In the genomic region with DNA sequence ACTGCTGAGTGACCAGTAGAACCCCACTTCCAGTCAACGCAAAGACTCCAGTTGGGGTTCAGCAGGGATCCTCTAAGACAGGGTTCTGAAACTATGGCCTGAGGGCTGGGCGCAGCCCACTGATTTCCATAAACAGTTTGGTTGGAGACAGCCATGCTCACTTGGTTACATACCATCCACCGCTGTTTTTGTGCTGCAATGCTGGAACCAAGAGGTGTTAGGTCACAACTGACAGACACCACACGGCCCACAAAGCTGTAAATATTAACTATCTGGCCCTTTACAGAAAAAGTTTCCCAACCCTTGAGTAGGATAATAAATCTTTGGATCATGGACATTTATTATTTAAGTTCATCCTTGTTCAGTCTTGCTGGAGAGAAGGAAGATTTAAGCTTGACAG, we compare ENCODE assay signal across 11 cellular contexts. TPM values are rescaled to one million over a fixed set of nuclear protein-coding genes. Genes with fewer than 3 reads are reported as not detected.
A peak's percentile ranks its signal among the peaks of the same experiment; 100 is the strongest.
DNase-seq lines count a peak whose midpoint lies in the region; ATAC-seq lines count a peak whose summit lies in the region.
"Had no signal": no experiment of that assay in that cellular context is flagged by ENCODE, and none has a peak within 500 bp of the region (broad histone marks: within the 10 kb centered on the region; RNA-seq: fewer than 3 reads in every experiment).

No MANE protein-coding gene starts in this region.

- no peak overlapping the region for H3K27ac Mint-ChIP-seq in activated CD4-positive, alpha-beta memory T cell treated with anti-CD3 and anti-CD28 coated beads for 36 hours
- H3K27ac Mint-ChIP-seq: endodermal cell, GM23338 had no signal

- DNase-seq in activated naive CD4-positive, alpha-beta T cell treated with Interleukin-2 at 50 U/mL for 16 hours: peak; percentile 45
- DNase-seq in activated naive CD4-positive, alpha-beta T cell treated with anti-CD3 and anti-CD28 coated beads, Interleukin-2, amount 50 U/mL, for 16 hours: no peak
- DNase-seq in activated CD4-positive, alpha-beta memory T cell treated with anti-CD3 and anti-CD28 coated beads for 36 hours: peak; percentile 41
- DNase-seq in stimulated activated naive CD8-positive, alpha-beta T cell treated with anti-CD3 and anti-CD28 coated beads, Interleukin-15, Interleukin-2, amounts not matched to agents 100 U/mL and 50 U/mL, for 24 hours: no peak
- DNase-seq in cerebellar nuclear complex (lab: John Stamatoyannopoulos, UW) (no peak), NK-92 (lab: John Stamatoyannopoulos, UW; ENCODE audit: unreplicated experiment) (no peak), NCI-H1048 (lab: John Stamatoyannopoulos, UW) (no peak)
- DNase-seq: endodermal cell, NCI-H1694 had no signal

- intact Hi-C loops in activated CD4-positive, alpha-beta memory T cell treated with anti-CD3 and anti-CD28 coated beads for 36 hours (cut with micrococcal nuclease): loop anchor here (5.0 to 10.0 kb wide), 3 partner anchors 251 to 1241 kb away; a partner anchor contains a TSS

- peak; percentile 36 for ATAC-seq in HG02763 (IDR thresholded peaks at IDR 0.05; ENCODE audit: unreplicated experiment)
- ATAC-seq in stimulated activated naive CD8-positive, alpha-beta T cell treated with anti-CD3 and anti-CD28 coated beads, Interleukin-15, Interleukin-2, amounts not matched to agents 100 U/mL and 50 U/mL, for 24 hours: peak; percentile 36
- ATAC-seq: GM23338 had no signal

- H3K9me3 Mint-ChIP-seq in activated CD4-positive, alpha-beta memory T cell treated with anti-CD3 and anti-CD28 coated beads for 36 hours: peaks cover 3% of the 10 kb centered on the region
- H3K9me3 Mint-ChIP-seq: GM23338 had no signal

- no peak overlapping the region for H3K4me3 Mint-ChIP-seq in activated CD4-positive, alpha-beta memory T cell treated with anti-CD3 and anti-CD28 coated beads for 36 hours
- H3K4me3 Mint-ChIP-seq: endodermal cell, GM23338 had no signal

- H3K36me3 Mint-ChIP-seq in activated CD4-positive, alpha-beta memory T cell treated with anti-CD3 and anti-CD28 coated beads for 36 hours: peaks cover 21% of the 10 kb centered on the region

- CTCF ChIA-PET in activated CD4-positive, alpha-beta memory T cell treated with anti-CD3 and anti-CD28 coated beads for 36 hours (lab: Charles Lee): interaction anchor here (1.0 to 2.0 kb wide), 8 partner anchors 10 to 116 kb away, joined by 3 to 18 read pairs (median 4); no protein-coding TSS in a partner anchor

- POLR2A ChIA-PET in activated CD4-positive, alpha-beta memory T cell treated with anti-CD3 and anti-CD28 coated beads for 36 hours (lab: Charles Lee): interaction anchor here (0.7 to 5.3 kb wide), 12 partner anchors 11 to 243 kb away, joined by 3 to 82 read pairs (median 4); a partner anchor contains a TSS

- peaks cover 40% of the 10 kb centered on the region for H3K4me1 Mint-ChIP-seq in activated CD4-positive, alpha-beta memory T cell treated with anti-CD3 and anti-CD28 coated beads for 36 hours (ENCODE audit: low read depth)
- H3K4me1 Mint-ChIP-seq: endodermal cell, GM23338 had no signal

- H3K27me3 Mint-ChIP-seq in activated CD4-positive, alpha-beta memory T cell treated with anti-CD3 and anti-CD28 coated beads for 36 hours: no peaks in the 10 kb centered on the region

RNA-seq across cellular contexts. Expression of a gene that starts 8.4 kb away (rescaled TPM):
- 10 to 100 TPM; 63.9 to 66.8 TPM for total RNA-seq in activated CD4-positive, alpha-beta memory T cell treated with anti-CD3 and anti-CD28 coated beads for 36 hours
- total RNA-seq: GM23338 had no signal

Comparison
In these comparisons a context has a peak if more than half of its experiments do, and no peak if none do; other contexts are left out.
1. DNase-seq: peak in activated naive CD4-positive, alpha-beta T cell treated with Interleukin-2 at 50 U/mL for 16 hours (single experiment) and activated CD4-positive, alpha-beta memory T cell treated with anti-CD3 and anti-CD28 coated beads for 36 hours (single experiment); none in activated naive CD4-positive, alpha-beta T cell treated with anti-CD3 and anti-CD28 coated beads, Interleukin-2, amount 50 U/mL, for 16 hours (single experiment), stimulated activated naive CD8-positive, alpha-beta T cell treated with anti-CD3 and anti-CD28 coated beads, Interleukin-15, Interleukin-2, amounts not matched to agents 100 U/mL and 50 U/mL, for 24 hours (single experiment), cerebellar nuclear complex (0 of 2), NK-92 (single experiment) and NCI-H1048 (single experiment).